Comparison of ENCODE assay signal across 11 cellular contexts in the genomic region with DNA sequence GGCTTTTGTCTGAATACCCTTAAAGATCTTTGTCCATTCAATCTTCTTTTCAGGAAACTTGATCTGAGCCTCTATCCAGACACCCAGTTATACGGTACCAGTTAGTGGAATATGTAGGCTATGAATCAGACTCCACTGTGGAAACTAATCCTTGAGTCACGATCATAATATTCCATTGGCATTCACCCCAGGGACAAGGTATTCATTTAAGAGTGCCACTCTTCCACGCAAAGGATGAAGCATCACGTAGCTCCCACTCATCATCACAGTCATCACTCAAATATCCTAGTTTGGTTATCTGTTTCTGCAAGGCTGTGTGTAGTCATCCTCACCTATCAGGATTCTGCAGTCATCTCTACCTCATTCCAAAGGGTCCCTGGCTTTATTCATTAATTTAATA.
DNase-seq lines count a peak whose midpoint lies in the region; ATAC-seq and TF ChIP-seq lines count a peak whose summit lies in the region.
"Had no signal": no experiment of that assay in that cellular context is flagged by ENCODE, and none has a peak within 500 bp of the region (broad histone marks: within the 10 kb centered on the region; RNA-seq: fewer than 3 reads in every experiment).

No MANE protein-coding gene starts in this region.

- H3K36me3 ChIP-seq in muscle layer of duodenum (ENCODE audit: control insufficient read depth in 1 of 2, insufficient read depth in 2 of 2, low read length in 2 of 2) (no peaks in the 10 kb centered on the region), upper lobe of left lung (no peaks in the 10 kb centered on the region)

- H3K27ac Mint-ChIP-seq in activated T-helper 1 cell treated with anti-CD3 and anti-CD28 coated beads, Interleukin-12 subunit alpha, Interleukin-12 subunit beta, Interleukin-2, Interleukin-4 antibody, amounts not matched to agents 30 ng/mL and 10 ng/mL and 1 ng/mL, durations not matched to agents 14 hours and 24 hours and 36 hours: no peak overlapping the region
- H3K27ac Mint-ChIP-seq: activated naive CD4-positive, alpha-beta T cell treated with anti-CD3 and anti-CD28 coated beads, Interleukin-2, amount 50 U/mL, for 24 hours had no signal

- TF ChIP-seq CTCF in AG10803 (conservative IDR thresholded peaks at IDR 0.05; ENCODE audit: low read length): no peak
- no peak for TF ChIP-seq CTCF in upper lobe of left lung (IDR thresholded peaks at IDR 0.05)

- H3K9me3 ChIP-seq in muscle layer of duodenum (ENCODE audit: control insufficient read depth in 1 of 2, low read length in 2 of 2): no peaks in the 10 kb centered on the region
- H3K9me3 ChIP-seq in upper lobe of left lung: no peaks in the 10 kb centered on the region

- no peak for TF ChIP-seq POLR2A in upper lobe of left lung (IDR thresholded peaks at IDR 0.05)

- H3K27ac ChIP-seq in muscle layer of duodenum (ENCODE audit: low read length) (peak overlapping the region; percentile 53), upper lobe of left lung (no peak overlapping the region)

- H3K4me3 ChIP-seq in AG10803 (ENCODE audit: low read length) (peak overlapping the region; percentile 16), muscle layer of duodenum (ENCODE audit: low read depth in 1 of 2, low read length in 2 of 2) (no peak overlapping the region), upper lobe of left lung (no peak overlapping the region)

- H3K4me1 Mint-ChIP-seq in activated T-helper 1 cell treated with anti-CD3 and anti-CD28 coated beads, Interleukin-12 subunit alpha, Interleukin-12 subunit beta, Interleukin-2, Interleukin-4 antibody, amounts not matched to agents 30 ng/mL and 10 ng/mL and 1 ng/mL, durations not matched to agents 14 hours and 24 hours and 36 hours (ENCODE audit: low read depth): no peaks in the 10 kb centered on the region
- H3K4me1 Mint-ChIP-seq: activated naive CD4-positive, alpha-beta T cell treated with anti-CD3 and anti-CD28 coated beads, Interleukin-2, amount 50 U/mL, for 24 hours had no signal

- no peaks in the 10 kb centered on the region for H3K9me3 Mint-ChIP-seq in activated T-helper 1 cell treated with anti-CD3 and anti-CD28 coated beads, Interleukin-12 subunit alpha, Interleukin-12 subunit beta, Interleukin-2, Interleukin-4 antibody, amounts not matched to agents 30 ng/mL and 10 ng/mL and 1 ng/mL, durations not matched to agents 14 hours and 24 hours and 36 hours
- H3K9me3 Mint-ChIP-seq: activated naive CD4-positive, alpha-beta T cell treated with anti-CD3 and anti-CD28 coated beads, Interleukin-2, amount 50 U/mL, for 24 hours had no signal

- no peaks in the 10 kb centered on the region for H3K27me3 Mint-ChIP-seq in activated T-helper 1 cell treated with anti-CD3 and anti-CD28 coated beads, Interleukin-12 subunit alpha, Interleukin-12 subunit beta, Interleukin-2, Interleukin-4 antibody, amounts not matched to agents 30 ng/mL and 10 ng/mL and 1 ng/mL, durations not matched to agents 14 hours and 24 hours and 36 hours (ENCODE audit: insufficient read depth)
- H3K27me3 Mint-ChIP-seq: activated naive CD4-positive, alpha-beta T cell treated with anti-CD3 and anti-CD28 coated beads, Interleukin-2, amount 50 U/mL, for 24 hours had no signal

- TF ChIP-seq EP300 in upper lobe of left lung (IDR thresholded peaks at IDR 0.05): no peak

- H3K4me3 Mint-ChIP-seq in activated T-helper 1 cell treated with anti-CD3 and anti-CD28 coated beads, Interleukin-12 subunit alpha, Interleukin-12 subunit beta, Interleukin-2, Interleukin-4 antibody, amounts not matched to agents 30 ng/mL and 10 ng/mL and 1 ng/mL, durations not matched to agents 14 hours and 24 hours and 36 hours: no peak overlapping the region
- H3K4me3 Mint-ChIP-seq: activated naive CD4-positive, alpha-beta T cell treated with anti-CD3 and anti-CD28 coated beads, Interleukin-2, amount 50 U/mL, for 24 hours had no signal

- peaks cover 0 to 3% of the 10 kb centered on the region in 2 donors for H3K4me1 ChIP-seq in muscle layer of duodenum (ENCODE audit: control insufficient read depth in 1 of 2, insufficient read depth in 2 of 2, low read length in 2 of 2)
- H3K4me1 ChIP-seq in upper lobe of left lung: no peaks in the 10 kb centered on the region

- 68 to 96% methylated on average over 4 of the region's 4 CpGs for WGBS in upper lobe of left lung, 2 donors

- DNase-seq in AG10803 (ENCODE audit: low read depth) (peak; percentile 98), NCI-H460 (ENCODE audit: extremely low read depth, low read depth) (peak; percentile 70), dermis blood vessel endothelial cell (peak; percentile 88), upper lobe of left lung (no peak)
- DNase-seq in activated T-helper 1 cell treated with anti-CD3 and anti-CD28 coated beads, Interleukin-12 subunit alpha, Interleukin-12 subunit beta, Interleukin-2, Interleukin-4 antibody, amounts not matched to agents 30 ng/mL and 10 ng/mL and 1 ng/mL, durations not matched to agents 14 hours and 24 hours and 36 hours (ENCODE audit: low spot score): no peak
- no peak for DNase-seq in activated T-cell treated with anti-CD3 and anti-CD28 coated beads, Interleukin-2, amount 50 U/mL, for 48 hours
- DNase-seq: MV-4-11 had no signal

- no peaks in the 10 kb centered on the region for H3K36me3 Mint-ChIP-seq in activated T-helper 1 cell treated with anti-CD3 and anti-CD28 coated beads, Interleukin-12 subunit alpha, Interleukin-12 subunit beta, Interleukin-2, Interleukin-4 antibody, amounts not matched to agents 30 ng/mL and 10 ng/mL and 1 ng/mL, durations not matched to agents 14 hours and 24 hours and 36 hours (ENCODE audit: low read depth)
- H3K36me3 Mint-ChIP-seq: activated naive CD4-positive, alpha-beta T cell treated with anti-CD3 and anti-CD28 coated beads, Interleukin-2, amount 50 U/mL, for 24 hours had no signal

- intact Hi-C loops in activated T-helper 1 cell treated with anti-CD3 and anti-CD28 coated beads, Interleukin-12 subunit alpha, Interleukin-12 subunit beta, Interleukin-2, Interleukin-4 antibody, amounts not matched to agents 30 ng/mL and 10 ng/mL and 1 ng/mL, durations not matched to agents 14 hours and 24 hours and 36 hours (cut with micrococcal nuclease): no loop called here

- no peaks in the 10 kb centered on the region for H3K27me3 ChIP-seq in muscle layer of duodenum (ENCODE audit: low read depth, low read length)
- H3K27me3 ChIP-seq in upper lobe of left lung: no peaks in the 10 kb centered on the region

- no peak for ATAC-seq in GM18861 (IDR thresholded peaks at IDR 0.05; ENCODE audit: unreplicated experiment)
- ATAC-seq in upper lobe of left lung (ENCODE audit: low FRiP score in 2 of 2): no peak
- ATAC-seq: sciatic nerve had no signal

Comparison
In these comparisons a context has a peak if more than half of its experiments do, and no peak if none do; other contexts are left out.
1. DNase-seq: peak in AG10803 (single experiment), NCI-H460 (single experiment) and dermis blood vessel endothelial cell (single experiment); none in activated T-helper 1 cell treated with anti-CD3 and anti-CD28 coated beads, Interleukin-12 subunit alpha, Interleukin-12 subunit beta, Interleukin-2, Interleukin-4 antibody, amounts not matched to agents 30 ng/mL and 10 ng/mL and 1 ng/mL, durations not matched to agents 14 hours and 24 hours and 36 hours (single experiment), activated T-cell treated with anti-CD3 and anti-CD28 coated beads, Interleukin-2, amount 50 U/mL, for 48 hours (0 of 2) and upper lobe of left lung (0 of 2).